ENCODE assay signal across 8 cellular contexts in genomic region chr9:135959814-135960213, GRCh38. TPM values are rescaled to one million over a fixed set of nuclear protein-coding genes. Genes with fewer than 3 reads are reported as not detected.
DNase-seq lines count a peak whose midpoint lies in the region; ATAC-seq and TF ChIP-seq lines count a peak whose summit lies in the region.

No MANE protein-coding gene starts in this region.

- no peak for DNase-seq in Right ventricle myocardium inferior (ENCODE audit: missing footprints)
- DNase-seq in cardiac septum (ENCODE audit: low spot score): no peak
- DNase-seq in MCF 10A (ENCODE audit: unreplicated experiment): no peak
- no peak for DNase-seq in H4 (ENCODE audit: low spot score)
- DNase-seq in NCI-H146 (lab: John Stamatoyannopoulos, UW): no peak
- DNase-seq in NOMO-1 treated with DMSO at 0.1 percent for 48 hours (lab: John Stamatoyannopoulos, UW; ENCODE audit: unreplicated experiment): no peak

- TF ChIP-seq CTCF in MCF 10A (IDR thresholded peaks at IDR 0.05; ENCODE audit: unreplicated experiment): no peak

- peak overlapping the region; percentile 85 for H3K4me3 Mint-ChIP-seq in MCF 10A (ENCODE audit: unreplicated experiment)

- peak overlapping the region; percentile 84 for H3K4me3 ChIP-seq in mesodermal cell (ENCODE audit: extremely low read depth, insufficient read depth, low read length, poor library complexity, severe bottlenecking)

- 74 to 88% methylated on average over 9 of the region's 9 CpGs for whole genome bisulfite sequencing in mesodermal cell (ENCODE audit: insufficient coverage in 2 of 2), 2 experiments

- H3K27ac Mint-ChIP-seq in MCF 10A (ENCODE audit: low read depth, unreplicated experiment): peak overlapping the region; percentile 80

- H3K4me1 ChIP-seq in mesodermal cell (ENCODE audit: control insufficient read depth, insufficient read depth, low read length, poor library complexity, severe bottlenecking): peaks cover 7% of the 10 kb centered on the region

- BruUV-seq in MCF 10A (replicated peaks; lab: Mats Ljungman, UMichigan): no TSS peak

- CTCF ChIA-PET in MCF 10A (lab: Yijun Ruan, JAX): interaction anchor here (0.6 to 2.2 kb wide), 6 partner anchors 69 to 356 kb away, joined by 3 to 10 read pairs (median 5); no protein-coding TSS in a partner anchor

- no peak overlapping the region for H3K27ac ChIP-seq in mesodermal cell (ENCODE audit: low read depth, low read length, severe bottlenecking)

- no peaks in the 10 kb centered on the region for H3K9me3 Mint-ChIP-seq in MCF 10A (ENCODE audit: unreplicated experiment)

- POLR2A ChIA-PET in MCF 10A (lab: Yijun Ruan, JAX): interaction anchor here (1.7 to 3.0 kb wide), 7 partner anchors 8 to 160 kb away, joined by 5 to 34 read pairs (median 10); partner anchors contain the start of genes CAMSAP1 and NACC2

- H3K4me1 Mint-ChIP-seq in MCF 10A (ENCODE audit: insufficient read depth, unreplicated experiment): peaks cover 23% of the 10 kb centered on the region

- intact Hi-C loops in Right ventricle myocardium inferior (cut with DNase I) (loop anchor here (2.0 to 10.0 kb wide), 5 partner anchors 53 to 745 kb away; partner anchors contain the start of genes CAMSAP1, QSOX2 and TMEM250), cardiac septum (cut with DNase I) (loop anchor here (2.0 kb wide), 1 partner anchor 53 kb away; the partner anchor contains the start of gene CAMSAP1), MCF 10A (cut with micrococcal nuclease) (loop anchor here (2.0 to 5.0 kb wide), 4 partner anchors 55 to 358 kb away; no protein-coding TSS in a partner anchor)

- peak; percentile 20 for ATAC-seq in Right ventricle myocardium inferior
- ATAC-seq in HG03097 (IDR thresholded peaks at IDR 0.05; ENCODE audit: low FRiP score, unreplicated experiment): no peak

- H3K36me3 Mint-ChIP-seq in MCF 10A (ENCODE audit: insufficient read depth, unreplicated experiment): peaks cover 20% of the 10 kb centered on the region

- H3K9me3 ChIP-seq in mesodermal cell (ENCODE audit: control insufficient read depth, low read length): no peaks in the 10 kb centered on the region

- H3K36me3 ChIP-seq in mesodermal cell (ENCODE audit: control insufficient read depth, insufficient read depth, low read length): peaks cover 4% of the 10 kb centered on the region

- H3K27me3 Mint-ChIP-seq in MCF 10A (ENCODE audit: insufficient read depth, unreplicated experiment): no peaks in the 10 kb centered on the region

RNA-seq across cellular contexts. Expression of gene UBAC1, which starts 1.4 kb away (rescaled TPM):
- total RNA-seq in Right ventricle myocardium inferior (119 TPM), cardiac septum (90.3 TPM), MCF 10A (2022) (32.5 and 34.7 TPM in 2 replicates)
- 44.5 TPM for polyA plus RNA-seq in mesodermal cell (2013, experiment 1 of 2)
- 41.5 TPM for polyA plus RNA-seq in mesodermal cell (2013, experiment 2 of 2)
- total RNA-seq in H4 (2014; rRNA removed; shearing (Covaris generic)): 35.2 and 41.3 TPM in 2 replicates

RNA-seq across cellular contexts. Expression of gene CAMSAP1, which starts 52.5 kb away (rescaled TPM):
- total RNA-seq in Right ventricle myocardium inferior (17.6 TPM), cardiac septum (25.5 TPM), MCF 10A (2022) (31.0 and 39.5 TPM in 2 replicates)
- 24.2 TPM for polyA plus RNA-seq in mesodermal cell (2013, experiment 1 of 2)
- polyA plus RNA-seq in mesodermal cell (2013, experiment 2 of 2): 19.2 TPM
- 11.0 and 13.5 TPM in 2 replicates for total RNA-seq in H4 (2014; rRNA removed; shearing (Covaris generic))
